ENCODE assay signal across 8 cellular contexts in the genomic region with DNA sequence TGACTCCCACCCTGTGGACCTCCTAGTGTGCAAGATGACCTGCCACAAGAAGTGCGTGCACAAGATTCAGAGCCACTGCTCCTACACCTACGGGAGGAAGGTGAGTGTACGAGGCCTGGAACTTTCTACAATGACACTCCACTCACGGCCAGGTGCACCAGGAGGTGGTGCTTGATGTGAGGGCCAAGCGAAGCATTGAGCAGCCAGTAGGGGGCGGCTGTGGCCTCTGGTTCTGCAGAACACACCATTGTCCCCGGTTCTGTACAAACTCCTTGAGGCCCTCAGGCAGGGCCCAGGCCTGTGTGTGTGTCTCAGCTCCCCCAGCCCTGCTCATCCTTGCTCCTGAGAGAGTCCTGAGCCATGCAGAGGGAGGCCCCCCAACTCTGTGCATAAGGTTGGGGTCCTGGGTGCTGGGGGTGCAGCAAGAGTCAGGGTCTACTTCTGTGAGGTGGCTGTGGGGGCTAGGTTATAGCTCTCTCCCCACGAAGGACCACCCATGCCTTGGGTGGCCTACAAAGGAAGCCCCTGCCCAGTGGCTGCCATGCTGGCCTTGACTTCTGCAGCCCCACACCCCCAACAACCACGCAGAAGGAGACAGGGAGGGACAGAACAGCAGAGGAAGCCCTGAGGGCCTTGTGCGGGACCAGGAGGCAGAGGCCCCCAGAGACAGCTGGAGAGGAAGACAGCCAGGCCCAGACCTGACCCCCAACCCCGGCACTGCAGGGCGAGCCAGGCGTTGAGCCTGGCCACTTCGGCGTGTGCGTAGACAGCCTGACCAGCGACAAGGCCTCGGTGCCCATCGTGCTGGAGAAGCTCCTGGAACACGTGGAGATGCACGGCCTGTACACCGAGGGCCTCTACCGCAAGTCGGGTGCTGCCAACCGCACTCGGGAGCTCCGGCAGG. TPM values are rescaled to one million over a fixed set of nuclear protein-coding genes. Genes with fewer than 3 reads are reported as not detected.
DNase-seq lines count a peak whose midpoint lies in the region; ATAC-seq and TF ChIP-seq lines count a peak whose summit lies in the region.

No MANE protein-coding gene starts in this region.

- H2AFZ ChIP-seq in HCT116 (ENCODE audit: low read depth, low read length, poor library complexity, severe bottlenecking) (no peak overlapping the region), SU-DHL-6 (ENCODE audit: low read depth, low read length, severe bottlenecking) (no peak overlapping the region)

- H3K9me2 ChIP-seq in HCT116 (ENCODE audit: insufficient read depth) (no peaks in the 10 kb centered on the region), SU-DHL-6 (replicated peaks; ENCODE audit: insufficient read depth, low read length) (no peaks in the 10 kb centered on the region)

- TF ChIP-seq RAD21 in HCT116 (IDR thresholded peaks at IDR 0.05; ENCODE audit: low read depth): peak; percentile 73

- RAD21 ChIA-PET in HCT116 (lab: Charles Lee; ENCODE audit: low non-redundant PET in 1 of 2, low total read pairs in 2 of 2, uncharacterized antibody in 2 of 2, unreplicated experiment in 2 of 2): no interaction called here

- intact Hi-C loops in HCT116 (cut with micrococcal nuclease): loop anchor here (1.0 kb wide), 1 partner anchor 77 kb away; no protein-coding TSS in a partner anchor
- intact Hi-C loops in ascending aorta (cut with DNase I): loop anchor here (1.0 kb wide), 1 partner anchor 77 kb away; no protein-coding TSS in a partner anchor

- TF ChIP-seq POLR2A in HCT116 (IDR thresholded peaks at IDR 0.05; ENCODE audit: borderline replicate concordance, extremely low read depth, insufficient read depth, insufficient read length): no peak

- peaks cover 9% of the 10 kb centered on the region for H3K36me3 ChIP-seq in BE2C
- peaks cover 17 to 26% of the 10 kb centered on the region in 2 experiments; a peak in 3 of 4 replicates for H3K36me3 ChIP-seq in HCT116 (ENCODE audit: control insufficient read depth in 1 of 2, insufficient read depth in 2 of 2, low read length in 2 of 2)
- H3K36me3 ChIP-seq in SU-DHL-6 (ENCODE audit: low read length): no peaks in the 10 kb centered on the region
- peaks cover 80 to 93% of the 10 kb centered on the region in 2 donors for H3K36me3 ChIP-seq in ascending aorta
- H3K36me3 ChIP-seq in iPS DF 6.9 (ENCODE audit: control insufficient read depth, insufficient read depth, low read length): peaks cover 31% of the 10 kb centered on the region

- DNase-seq in BE2C (peak; percentile 68), HCT116 (ENCODE audit: low read depth, low spot score) (no peak), ascending aorta (ENCODE audit: low spot score in 2 of 2) (no peak), iPS DF 6.9 (ENCODE audit: low read depth, low spot score) (peak; percentile 58), NCI-H1105 treated with DMSO at 0.1 percent for 48 hours (lab: John Stamatoyannopoulos, UW) (no peak), NCI-H1930 (lab: John Stamatoyannopoulos, UW) (no peak)
- DNase-seq in stimulated activated CD4-positive, alpha-beta T cell treated with anti-CD3 and anti-CD28 coated beads, Interleukin-15, amount 100 ng/mL, for 24 hours: peak; percentile 70

- no peaks in the 10 kb centered on the region for H3K9me3 ChIP-seq in BE2C
- H3K9me3 ChIP-seq in HCT116 (ENCODE audit: control insufficient read depth in 1 of 2, insufficient read depth in 1 of 2, low read depth in 1 of 2, low read length in 2 of 2): no peaks in the 10 kb centered on the region
- no peaks in the 10 kb centered on the region for H3K9me3 ChIP-seq in SU-DHL-6 (ENCODE audit: insufficient read depth, low read length)
- H3K9me3 ChIP-seq in ascending aorta: no peaks in the 10 kb centered on the region
- no peaks in the 10 kb centered on the region for H3K9me3 ChIP-seq in iPS DF 6.9 (ENCODE audit: control insufficient read depth, insufficient read depth, low read length)

- H3K27ac ChIP-seq in HCT116 (ENCODE audit: low read depth, low read length) (no peak overlapping the region), SU-DHL-6 (ENCODE audit: low read depth, low read length) (no peak overlapping the region), ascending aorta (no peak overlapping the region), iPS DF 6.9 (ENCODE audit: low read length) (no peak overlapping the region)

- CTCF ChIA-PET in HCT116 (lab: Charles Lee): interaction anchor here (1.0 to 1.2 kb wide), 2 partner anchors 61 to 77 kb away, joined by 3 to 5 read pairs; no protein-coding TSS in a partner anchor

- H3K9ac ChIP-seq in HCT116 (ENCODE audit: low read length) (no peak overlapping the region), SU-DHL-6 (ENCODE audit: low read length) (no peak overlapping the region)

- no peaks in the 10 kb centered on the region for H3K27me3 ChIP-seq in BE2C
- H3K27me3 ChIP-seq in HCT116 (ENCODE audit: insufficient read depth, low read length): no peaks in the 10 kb centered on the region
- no peaks in the 10 kb centered on the region for H3K27me3 ChIP-seq in SU-DHL-6 (ENCODE audit: low read length)
- H3K27me3 ChIP-seq in ascending aorta: no peaks in the 10 kb centered on the region
- no peaks in the 10 kb centered on the region for H3K27me3 ChIP-seq in iPS DF 6.9 (ENCODE audit: control insufficient read depth, insufficient read depth, low read length)

- H3K4me1 ChIP-seq in BE2C (no peaks in the 10 kb centered on the region), HCT116 (ENCODE audit: control insufficient read depth in 1 of 2, insufficient read depth in 2 of 2, low read length in 2 of 2) (peaks cover 10 to 22% of the 10 kb centered on the region in 2 experiments; a peak in 3 of 4 replicates), ascending aorta (no peaks in the 10 kb centered on the region), iPS DF 6.9 (ENCODE audit: control insufficient read depth, insufficient read depth, low read length) (0 out of 2 replicates have a peak, but pooled peaks cover 5% of the 10 kb centered on the region)

- H3K4me2 ChIP-seq in HCT116 (ENCODE audit: low read length) (no peak overlapping the region), SU-DHL-6 (ENCODE audit: low read depth, low read length, poor library complexity, severe bottlenecking) (no peak overlapping the region)

- H3K4me3 ChIP-seq in BE2C (ENCODE audit: low read depth, low read length) (no peak overlapping the region), HCT116 (replicated peaks in 1 of 2; ENCODE audit: low read depth in 1 of 2, low read length in 2 of 2) (no peak overlapping the region), SU-DHL-6 (ENCODE audit: insufficient read depth, low read length, poor library complexity, severe bottlenecking) (no peak overlapping the region), ascending aorta (no peak overlapping the region), iPS DF 6.9 (ENCODE audit: low read length) (no peak overlapping the region)

- TF ChIP-seq CTCF in BE2C (IDR thresholded peaks at IDR 0.05; ENCODE audit: low read depth, low read length) (peak; percentile 71), HCT116 (IDR thresholded peaks at IDR 0.05 in 2 of 3, conservative IDR thresholded peaks at IDR 0.05 in 1 of 3; ENCODE audit: borderline replicate concordance in 1 of 3, insufficient read depth in 1 of 3, low read depth in 2 of 3, low read length in 2 of 3) (peak; percentile 78 to 86 (median 85)), SU-DHL-6 (IDR thresholded peaks at IDR 0.05; ENCODE audit: insufficient read depth, low read length, poor library complexity, severe bottlenecking) (peak; percentile 64), ascending aorta (IDR thresholded peaks at IDR 0.05) (peak; percentile 51 to 56 (median 52))

- WGBS in iPS DF 6.9 (ENCODE audit: insufficient coverage, insufficient read length): no CpG with 5 or more reads among the region's 27 CpGs

- BruUV-seq in HCT116 (replicated peaks; lab: Mats Ljungman, UMichigan): no TSS peak

- no peaks in the 10 kb centered on the region for H3F3A ChIP-seq in SU-DHL-6 (ENCODE audit: insufficient read depth)

- POLR2A ChIA-PET in HCT116 (lab: Charles Lee): no interaction called here

- H3K79me2 ChIP-seq in HCT116 (ENCODE audit: insufficient read depth, low read length) (no peaks in the 10 kb centered on the region), SU-DHL-6 (ENCODE audit: insufficient read depth, low read length) (no peaks in the 10 kb centered on the region)

- ATAC-seq in HCT116: peak; percentile 64

- no peaks in the 10 kb centered on the region for H4K20me1 ChIP-seq in HCT116 (ENCODE audit: insufficient read depth)
- H4K20me1 ChIP-seq in SU-DHL-6 (ENCODE audit: low read depth, low read length): no peaks in the 10 kb centered on the region

TF ChIP-seq in HCT116, 20 proteins besides CTCF, POLR2A, EP300 and RAD21 (continues in another document):
- TF ChIP-seq JUND (IDR thresholded peaks at IDR 0.05) (no peak), ZBTB33 (IDR thresholded peaks at IDR 0.05; ENCODE audit: extremely low read depth, insufficient replicate concordance, low read length) (no peak), ZNF274 (IDR thresholded peaks at IDR 0.05; ENCODE audit: low read depth, low read length) (no peak), ZFX (IDR thresholded peaks at IDR 0.05) (no peak), POLR2AphosphoS5 (IDR thresholded peaks at IDR 0.05; ENCODE audit: low read depth, low read length) (no peak; the same call in 1 of the 2 replicates)

RNA-seq across cellular contexts. Expression of gene USE1, which starts 9.7 kb away (rescaled TPM):
- 121 TPM for polyA plus RNA-seq in BE2C (2012; ENCODE audit: insufficient read depth, insufficient read length, low read depth)
- 27.5 TPM for total RNA-seq in HCT116 (2021; ENCODE audit: unreplicated experiment)
- 34.7 and 34.8 TPM in 2 replicates for polyA plus RNA-seq in HCT116 (2012)
- total RNA-seq in ascending aorta: 234 TPM

RNA-seq across cellular contexts. Expression of gene OCEL1, which starts 20.5 kb away (rescaled TPM):
- polyA plus RNA-seq in BE2C (2012; ENCODE audit: insufficient read depth, insufficient read length, low read depth): 14.8 TPM
- total RNA-seq in HCT116 (2021; ENCODE audit: unreplicated experiment): 39.8 TPM
- 28.3 and 33.8 TPM in 2 replicates for polyA plus RNA-seq in HCT116 (2012)
- 13.7 TPM for total RNA-seq in ascending aorta

RNA-seq across cellular contexts. Expression of gene NR2F6, which starts 40.2 kb away (rescaled TPM):
- 143 TPM for polyA plus RNA-seq in BE2C (2012; ENCODE audit: insufficient read depth, insufficient read length, low read depth)
- total RNA-seq in HCT116 (2021; ENCODE audit: unreplicated experiment) (88.0 TPM), ascending aorta (181 TPM)
- polyA plus RNA-seq in HCT116 (2012): 57.6 and 61.3 TPM in 2 replicates

RNA-seq across cellular contexts. Expression of gene USHBP1, which starts 59.1 kb away (rescaled TPM):
- polyA plus RNA-seq in BE2C (2012; ENCODE audit: insufficient read depth, insufficient read length, low read depth): 0.73 TPM
- 0.15 TPM for total RNA-seq in HCT116 (2021; ENCODE audit: unreplicated experiment)
- polyA plus RNA-seq in HCT116 (2012): 0.04 and 0.16 TPM in 2 replicates
- total RNA-seq in ascending aorta: 12.3 TPM

Comparison
In these comparisons a context has a peak if more than half of its experiments do, and no peak if none do; other contexts are left out.
1. DNase-seq: peak in BE2C (single experiment), iPS DF 6.9 (single experiment) and stimulated activated CD4-positive, alpha-beta T cell treated with anti-CD3 and anti-CD28 coated beads, Interleukin-15, amount 100 ng/mL, for 24 hours (single experiment); none in HCT116 (single experiment), ascending aorta (0 of 2), NCI-H1105 treated with DMSO at 0.1 percent for 48 hours (single experiment) and NCI-H1930 (0 of 2).
2. Peak in every context shown above with its lines, with median percentiles within 50 percentile points of each other: CTCF ChIP-seq.